ENCODE assay signal across 1 cellular context in genomic region chr1:232923739-232924386, GRCh38.
TF ChIP-seq lines count a peak whose summit lies in the region.

No MANE protein-coding gene starts in this region.

TF ChIP-seq in GM23338, 12 proteins besides CTCF, POLR2A, EP300 and RAD21 (continued from another document):
- no peak for TF ChIP-seq ZNF462 (CRISPR knock-in tag; IDR thresholded peaks at IDR 0.05)
- no peak for TF ChIP-seq POLR2AphosphoS5 (IDR thresholded peaks at IDR 0.05; ENCODE audit: low read depth)
- TF ChIP-seq ETS1 (IDR thresholded peaks at IDR 0.05), result no peak
- TF ChIP-seq STAT1 (IDR thresholded peaks at IDR 0.05; ENCODE audit: unreplicated experiment), result no peak
- no peak for TF ChIP-seq ZNF114 (CRISPR knock-in tag; IDR thresholded peaks at IDR 0.05)
- TF ChIP-seq NANOG (IDR thresholded peaks at IDR 0.05; ENCODE audit: borderline replicate concordance), result no peak
- TF ChIP-seq REST (IDR thresholded peaks at IDR 0.05; ENCODE audit: unreplicated experiment), result no peak
- no peak for TF ChIP-seq JUNB (IDR thresholded peaks at IDR 0.05; ENCODE audit: unreplicated experiment)
TF ChIP-seq in GM23338: peak in this region for 0.
